Comparison of ENCODE assay signal across 17 cellular contexts in the genomic region with DNA sequence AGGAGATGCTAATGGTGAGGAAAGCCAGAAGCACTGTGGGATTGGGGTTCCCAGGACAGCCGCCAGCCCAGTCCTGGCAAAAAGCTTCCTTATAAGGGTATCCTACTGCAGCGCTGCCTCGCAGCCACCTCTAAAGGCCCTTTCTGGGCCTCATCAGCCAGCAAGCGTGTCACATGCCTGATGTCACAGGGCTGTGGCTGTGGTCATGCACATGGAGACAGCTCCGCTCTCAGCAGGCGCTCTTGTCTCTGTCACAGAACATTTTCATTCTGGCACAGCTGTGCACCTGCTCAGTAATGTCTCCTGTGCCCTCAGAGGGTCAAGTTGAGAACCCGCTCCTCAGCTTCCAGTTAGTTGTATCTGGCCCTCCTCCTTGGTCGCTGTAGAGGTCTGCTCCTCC. TPM values are rescaled to one million over a fixed set of nuclear protein-coding genes. Genes with fewer than 3 reads are reported as not detected.
DNase-seq lines count a peak whose midpoint lies in the region; ATAC-seq and TF ChIP-seq lines count a peak whose summit lies in the region.
"Had no signal": no experiment of that assay in that cellular context is flagged by ENCODE, and none has a peak within 500 bp of the region (broad histone marks: within the 10 kb centered on the region; RNA-seq: fewer than 3 reads in every experiment).

No MANE protein-coding gene starts in this region.

- no peak overlapping the region for H3K9ac ChIP-seq in rectal smooth muscle tissue (ENCODE audit: low read length)

- H3K9me3 ChIP-seq in right atrium auricular region = no peaks in the 10 kb centered on the region
- H3K9me3 ChIP-seq: HAP-1, lower lobe of right lung, vagina had no signal

- ATAC-seq in HG02642 (IDR thresholded peaks at IDR 0.05; ENCODE audit: poor library complexity, unreplicated experiment) (no peak), GM21381 (IDR thresholded peaks at IDR 0.05; ENCODE audit: unreplicated experiment) (no peak)

- peak overlapping the region; percentile 54 for H3K27ac ChIP-seq in angular gyrus (ENCODE audit: low read depth, low read length)
- H3K27ac ChIP-seq in right atrium auricular region = peak overlapping the region; percentile 53 to 74
- peak overlapping the region; percentile 80 for H3K27ac ChIP-seq in rectal smooth muscle tissue (ENCODE audit: low read depth, low read length)
- H3K27ac ChIP-seq: lower lobe of right lung, vagina had no signal

- no peaks in the 10 kb centered on the region for H3K36me3 ChIP-seq in right atrium auricular region
- no peaks in the 10 kb centered on the region for H3K36me3 ChIP-seq in rectal smooth muscle tissue (ENCODE audit: control insufficient read depth, insufficient read depth, low read length)
- H3K36me3 ChIP-seq: HAP-1, lower lobe of right lung, vagina had no signal

- H3K4me3 ChIP-seq in right atrium auricular region = no peak overlapping the region
- no peak overlapping the region for H3K4me3 ChIP-seq in rectal smooth muscle tissue (ENCODE audit: low read length)
- H3K4me3 ChIP-seq: HAP-1, lower lobe of right lung, vagina had no signal

- peak; percentile 75 for DNase-seq in DMS79 treated with DMSO at 0.1 percent for 48 hours (lab: John Stamatoyannopoulos, UW)
- DNase-seq in right atrium auricular region (ENCODE audit: low spot score) = peak; percentile 64
- DNase-seq in NCI-H2196 treated with DMSO at 0.1 percent for 48 hours (lab: John Stamatoyannopoulos, UW; ENCODE audit: unreplicated experiment) = no peak
- no peak for DNase-seq in DMS 273 treated with DMSO at 0.1 percent for 48 hours (lab: John Stamatoyannopoulos, UW)
- DNase-seq: activated CD4-positive, CD25-positive, alpha-beta regulatory T cell treated with anti-CD3 and anti-CD28 coated beads, Interleukin-2, amount 50 U/mL, for 72 hours; KBM-7; lower lobe of right lung; NCI-H1048; NCI-H446; stimulated activated CD4-positive, alpha-beta T cell treated with anti-CD3 and anti-CD28 coated beads, Interleukin-4, amount 100 ng/mL, for 4 hours had no signal

- no peaks in the 10 kb centered on the region for H3K27me3 ChIP-seq in right atrium auricular region
- H3K27me3 ChIP-seq in rectal smooth muscle tissue (ENCODE audit: control insufficient read depth, insufficient read depth, low read length) = no peaks in the 10 kb centered on the region
- H3K27me3 ChIP-seq: vagina had no signal

- no peak for TF ChIP-seq CTCF in right atrium auricular region (IDR thresholded peaks at IDR 0.05)

- no peaks in the 10 kb centered on the region for H3K4me1 ChIP-seq in right atrium auricular region
- H3K4me1 ChIP-seq in rectal smooth muscle tissue (ENCODE audit: control insufficient read depth, insufficient read depth, low read length) = peaks cover 10% of the 10 kb centered on the region
- H3K4me1 ChIP-seq: HAP-1, lower lobe of right lung, vagina had no signal

RNA-seq across cellular contexts. Expression of a gene that starts 17.7 kb away (rescaled TPM):
- 1 to 10 TPM; 7.4 to 8.7 TPM for total RNA-seq in right atrium auricular region
- total RNA-seq: G401 had no signal

Comparison
In these comparisons a context has a peak if more than half of its experiments do, and no peak if none do; other contexts are left out.
1. DNase-seq: peak in DMS79 treated with DMSO at 0.1 percent for 48 hours (single experiment) and right atrium auricular region (single experiment); none in NCI-H2196 treated with DMSO at 0.1 percent for 48 hours (single experiment) and DMS 273 treated with DMSO at 0.1 percent for 48 hours (single experiment).
2. Peak in every context shown above with its lines, with median percentiles within 50 percentile points of each other: H3K27ac ChIP-seq.